ENCODE assay signal across 9 cellular contexts in genomic region chr17:60193482-60193881, GRCh38. TPM values are rescaled to one million over a fixed set of nuclear protein-coding genes. Genes with fewer than 3 reads are reported as not detected.
"Had no signal": no experiment of that assay in that cellular context is flagged by ENCODE, and none has a peak within 500 bp of the region (broad histone marks: within the 10 kb centered on the region; RNA-seq: fewer than 3 reads in every experiment).

No MANE protein-coding gene starts in this region.

- H3K27ac ChIP-seq: HL-60 had no signal

- H3K27me3 Mint-ChIP-seq: IgD-negative memory B cell had no signal

- H3K9me3 Mint-ChIP-seq: GM23338, HFFc6, IgD-negative memory B cell had no signal

- DNase-seq: H7, HFFc6 had no signal

- ATAC-seq: GM23338, HCT116, HepG2 had no signal

- H3K27ac Mint-ChIP-seq: GM23338, HFFc6, IgD-negative memory B cell had no signal

- H3K4me1 Mint-ChIP-seq: GM23338, IgD-negative memory B cell had no signal

- H3K9me3 ChIP-seq: HAP-1 had no signal

- H3K4me1 ChIP-seq: HAP-1 had no signal

- H3K4me3 ChIP-seq: GM23338, HAP-1 had no signal

- H3K4me3 Mint-ChIP-seq: GM23338, HFFc6, IgD-negative memory B cell had no signal

RNA-seq across cellular contexts. Expression of gene CA4, which starts 43.7 kb away (rescaled TPM):
- total RNA-seq: HepG2, HFFc6, HT1080 had no signal
